In the genomic region with DNA sequence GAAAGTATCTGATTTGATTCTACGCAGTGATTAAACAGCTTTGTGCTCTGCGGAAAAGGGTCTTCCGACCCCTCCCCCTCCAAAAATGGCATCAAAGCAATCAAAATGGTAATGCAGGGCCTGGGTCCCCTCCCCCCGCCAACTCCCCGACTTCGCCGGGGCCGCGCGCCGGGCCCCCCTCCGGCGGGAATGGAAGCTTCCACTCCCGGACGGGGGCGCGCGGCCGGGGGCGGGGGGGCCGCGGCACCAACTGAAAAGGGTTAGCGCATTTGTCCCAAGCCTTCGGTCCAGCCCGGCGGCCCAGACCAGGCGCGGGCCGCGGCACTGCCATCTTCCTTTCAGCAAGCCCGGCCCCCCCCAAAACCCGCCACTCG, we compare ENCODE assay signal across 10 cellular contexts. TPM values are rescaled to one million over a fixed set of nuclear protein-coding genes. Genes with fewer than 3 reads are reported as not detected.
DNase-seq lines count a peak whose midpoint lies in the region; ATAC-seq and TF ChIP-seq lines count a peak whose summit lies in the region.
"Had no signal": no experiment of that assay in that cellular context is flagged by ENCODE, and none has a peak within 500 bp of the region (broad histone marks: within the 10 kb centered on the region; RNA-seq: fewer than 3 reads in every experiment).

No MANE protein-coding gene starts in this region.

- peaks cover 46% of the 10 kb centered on the region for H3K27me3 Mint-ChIP-seq in activated naive CD8-positive, alpha-beta T cell
- H3K27me3 Mint-ChIP-seq in activated naive CD8-positive, alpha-beta T cell treated with anti-CD3 and anti-CD28 coated beads, Interleukin-2, amount 50 U/mL, for 24 hours: peaks cover 58% of the 10 kb centered on the region

- peaks cover 48% of the 10 kb centered on the region for H3K79me2 ChIP-seq in neural cell (replicated peaks; ENCODE audit: insufficient read depth, low read length)

- TF ChIP-seq CTCF in esophagus squamous epithelium (IDR thresholded peaks at IDR 0.05): no peak
- TF ChIP-seq CTCF in neural cell (IDR thresholded peaks at IDR 0.05; ENCODE audit: poor library complexity, severe bottlenecking): no peak
- no peak for TF ChIP-seq CTCF in body of pancreas (IDR thresholded peaks at IDR 0.05)

- no peaks in the 10 kb centered on the region for H3K36me3 Mint-ChIP-seq in activated naive CD8-positive, alpha-beta T cell
- no peaks in the 10 kb centered on the region for H3K36me3 Mint-ChIP-seq in activated naive CD8-positive, alpha-beta T cell treated with anti-CD3 and anti-CD28 coated beads, Interleukin-2, amount 50 U/mL, for 24 hours (ENCODE audit: low read depth)

- ATAC-seq in activated naive CD8-positive, alpha-beta T cell treated with anti-CD3 and anti-CD28 coated beads, Interleukin-2, amount 50 U/mL, for 24 hours: no peak
- no peak for ATAC-seq in HG02981 (IDR thresholded peaks at IDR 0.05; ENCODE audit: unreplicated experiment)
- no peak for ATAC-seq in body of pancreas

- H3K4me1 Mint-ChIP-seq in activated naive CD8-positive, alpha-beta T cell (ENCODE audit: low read depth): peaks cover 15% of the 10 kb centered on the region
- H3K4me1 Mint-ChIP-seq in activated naive CD8-positive, alpha-beta T cell treated with anti-CD3 and anti-CD28 coated beads, Interleukin-2, amount 50 U/mL, for 24 hours: peaks cover 12% of the 10 kb centered on the region

- peaks cover 6 to 98% (median 10%) of the 10 kb centered on the region in 4 donors for H3K27me3 ChIP-seq in esophagus squamous epithelium
- no peaks in the 10 kb centered on the region for H3K27me3 ChIP-seq in neural cell (ENCODE audit: insufficient read depth, low read depth, low read length)
- H3K27me3 ChIP-seq in body of pancreas: peaks cover 0 to 7% of the 10 kb centered on the region in 2 donors

- peak overlapping the region; percentile 97 for H3K4me2 ChIP-seq in neural cell (ENCODE audit: low read length)

- H3K27ac ChIP-seq in esophagus squamous epithelium: peak overlapping the region in 3 of 4 donors; percentile 40 to 85 (median 83)
- H3K27ac ChIP-seq in neural cell (ENCODE audit: low read length): peak overlapping the region; percentile 82
- no peak overlapping the region for H3K27ac ChIP-seq in urinary bladder (ENCODE audit: low read depth)
- H3K27ac ChIP-seq in body of pancreas: no peak overlapping the region

- peak overlapping the region; percentile 74 for H3K4me3 Mint-ChIP-seq in activated naive CD8-positive, alpha-beta T cell
- no peak overlapping the region for H3K4me3 Mint-ChIP-seq in activated naive CD8-positive, alpha-beta T cell treated with anti-CD3 and anti-CD28 coated beads, Interleukin-2, amount 50 U/mL, for 24 hours
- H3K4me3 Mint-ChIP-seq: activated naive CD4-positive, alpha-beta T cell treated with anti-CD3 and anti-CD28 coated beads, Interleukin-2, amount 10 ng/mL, durations not matched to agents 7 days and 5 days had no signal

- no peak overlapping the region for H2AFZ ChIP-seq in neural cell (ENCODE audit: low read depth, low read length)

- TF ChIP-seq POLR2A in esophagus squamous epithelium (IDR thresholded peaks at IDR 0.05) (no peak), body of pancreas (IDR thresholded peaks at IDR 0.05) (no peak)

- no peaks in the 10 kb centered on the region for H3K9me2 ChIP-seq in neural cell (ENCODE audit: insufficient read depth, low read length)

- H3K36me3 ChIP-seq in esophagus squamous epithelium (no peaks in the 10 kb centered on the region), neural cell (ENCODE audit: insufficient read depth, low read length) (no peaks in the 10 kb centered on the region), urinary bladder (ENCODE audit: insufficient read depth) (no peaks in the 10 kb centered on the region), body of pancreas (replicated peaks in 1 of 2; ENCODE audit: insufficient read depth in 1 of 2, low read depth in 2 of 2) (no peaks in the 10 kb centered on the region)

- DNase-seq in activated naive CD8-positive, alpha-beta T cell treated with anti-CD3 and anti-CD28 coated beads, Interleukin-2, amount 50 U/mL, for 24 hours: no peak
- no peak for DNase-seq in esophagus squamous epithelium (lab: John Stamatoyannopoulos, UW)
- no peak for DNase-seq in NCI-H446 treated with DMSO at 0.1 percent for 48 hours (lab: John Stamatoyannopoulos, UW)
- no peak for DNase-seq in body of pancreas
- DNase-seq: activated naive CD4-positive, alpha-beta T cell treated with anti-CD3 and anti-CD28 coated beads, Interleukin-2, amount 10 ng/mL, durations not matched to agents 7 days and 5 days; MM.1S had no signal

- WGBS in esophagus squamous epithelium, 2 donors: 6 to 16% methylated on average over 2 to 3 of the region's 33 CpGs
- 1% methylated on average over 33 of the region's 33 CpGs for WGBS in urinary bladder
- 1 to 4% methylated on average over 4 to 28 of the region's 33 CpGs for WGBS in body of pancreas, 2 donors

- peak; percentile 20 for TF ChIP-seq RAD21 in neural cell (conservative IDR thresholded peaks at IDR 0.05)

- H3K4me1 ChIP-seq in esophagus squamous epithelium (peaks cover 28 to 51% (median 34%) of the 10 kb centered on the region in 3 donors), urinary bladder (ENCODE audit: insufficient read depth) (peaks cover 5% of the 10 kb centered on the region), body of pancreas (peaks cover 38% of the 10 kb centered on the region)

- H3K27ac Mint-ChIP-seq in activated naive CD8-positive, alpha-beta T cell: no peak overlapping the region
- no peak overlapping the region for H3K27ac Mint-ChIP-seq in activated naive CD8-positive, alpha-beta T cell treated with anti-CD3 and anti-CD28 coated beads, Interleukin-2, amount 50 U/mL, for 24 hours
- H3K27ac Mint-ChIP-seq: activated naive CD4-positive, alpha-beta T cell treated with anti-CD3 and anti-CD28 coated beads, Interleukin-2, amount 10 ng/mL, durations not matched to agents 7 days and 5 days had no signal

- H4K20me1 ChIP-seq in neural cell (ENCODE audit: insufficient read depth): no peaks in the 10 kb centered on the region

- TF ChIP-seq EP300 in neural cell (conservative IDR thresholded peaks at IDR 0.05; ENCODE audit: poor library complexity, severe bottlenecking): peak; percentile 40

- H3F3A ChIP-seq in neural cell (ENCODE audit: insufficient read depth, low read length, poor library complexity, severe bottlenecking): peaks cover 6% of the 10 kb centered on the region

- H3K9ac ChIP-seq in neural cell (ENCODE audit: low read length): peak overlapping the region; percentile 67

- H3K9me3 Mint-ChIP-seq in activated naive CD8-positive, alpha-beta T cell (ENCODE audit: low read depth): no peaks in the 10 kb centered on the region
- no peaks in the 10 kb centered on the region for H3K9me3 Mint-ChIP-seq in activated naive CD8-positive, alpha-beta T cell treated with anti-CD3 and anti-CD28 coated beads, Interleukin-2, amount 50 U/mL, for 24 hours
- H3K9me3 Mint-ChIP-seq: activated naive CD4-positive, alpha-beta T cell treated with anti-CD3 and anti-CD28 coated beads, Interleukin-2, amount 10 ng/mL, durations not matched to agents 7 days and 5 days had no signal

- H3K9me3 ChIP-seq in esophagus squamous epithelium (no peaks in the 10 kb centered on the region), neural cell (ENCODE audit: low read length) (no peaks in the 10 kb centered on the region), body of pancreas (no peaks in the 10 kb centered on the region)

- intact Hi-C loops in esophagus squamous epithelium (cut with DNase I): no loop called here
- intact Hi-C loops in body of pancreas (cut with DNase I): no loop called here

- H3K4me3 ChIP-seq in esophagus squamous epithelium (peak overlapping the region; percentile 21 to 69 (median 48)), neural cell (ENCODE audit: low read length) (peak overlapping the region; percentile 70), urinary bladder (ENCODE audit: low read depth, low read length) (peak overlapping the region; percentile 70), body of pancreas (no peak overlapping the region)

TF ChIP-seq in neural cell, 6 proteins besides CTCF, POLR2A, EP300 and RAD21:
- TF ChIP-seq MXI1 (conservative IDR thresholded peaks at IDR 0.05; ENCODE audit: poor library complexity, severe bottlenecking) (peak; percentile 23), REST (IDR thresholded peaks at IDR 0.05; ENCODE audit: borderline replicate concordance) (no peak)

RNA-seq across cellular contexts. Expression of gene PHF21B, which starts 2.9 kb away (rescaled TPM):
- total RNA-seq in esophagus squamous epithelium (under 1 TPM in 2 of 4 donors, not detected in 2; 0.04 to 0.19 TPM), urinary bladder (0.63 TPM), body of pancreas (under 1 TPM in 1 of 2 donors, not detected in 1; under 0.01 TPM)
- polyA plus RNA-seq in neural cell (49.5 and 56.4 TPM in 2 replicates), urinary bladder (0.61 TPM)
- polyA minus RNA-seq in neural cell: 62.3 and 63.1 TPM in 2 replicates

Comparison
In these comparisons a context has a peak if more than half of its experiments do, and no peak if none do; other contexts are left out.
1. H3K27ac ChIP-seq: peak in esophagus squamous epithelium (3 of 4) and neural cell (single experiment); none in urinary bladder (single experiment) and body of pancreas (0 of 4).
2. H3K4me3 ChIP-seq: peak in esophagus squamous epithelium (4 of 4), neural cell (single experiment) and urinary bladder (single experiment); none in body of pancreas (0 of 2).